14 cellular contexts compared by ENCODE assay signal in genomic region chr13:34469212-34469983, GRCh38.
DNase-seq lines count a peak whose midpoint lies in the region; ATAC-seq, FAIRE-seq and TF ChIP-seq lines count a peak whose summit lies in the region.
"Had no signal": no experiment of that assay in that cellular context is flagged by ENCODE, and none has a peak within 500 bp of the region (broad histone marks: within the 10 kb centered on the region; RNA-seq: fewer than 3 reads in every experiment).

No MANE protein-coding gene starts in this region.

- H4K20me1 ChIP-seq in astrocyte (ENCODE audit: insufficient read depth, low read length), result no peaks in the 10 kb centered on the region

- H3K4me1 Mint-ChIP-seq in astrocyte (ENCODE audit: low read depth, unreplicated experiment), result peaks cover 2% of the 10 kb centered on the region

- H2AFZ ChIP-seq in astrocyte (ENCODE audit: low read depth, low read length), result no peak overlapping the region

- no peaks in the 10 kb centered on the region for H3K27me3 ChIP-seq in astrocyte (ENCODE audit: insufficient read depth, low read length)
- H3K27me3 ChIP-seq: brain microvascular endothelial cell had no signal

- no peaks in the 10 kb centered on the region for H3K36me3 Mint-ChIP-seq in astrocyte (ENCODE audit: low read depth, unreplicated experiment)
- H3K36me3 Mint-ChIP-seq: CD8-positive, alpha-beta T cell had no signal

- no peak overlapping the region for H3K27ac Mint-ChIP-seq in astrocyte (ENCODE audit: unreplicated experiment)
- H3K27ac Mint-ChIP-seq: CD8-positive, alpha-beta T cell had no signal

- H3K4me3 Mint-ChIP-seq in astrocyte (ENCODE audit: unreplicated experiment), result no peak overlapping the region
- H3K4me3 Mint-ChIP-seq: CD8-positive, alpha-beta T cell had no signal

- no peak for FAIRE-seq in astrocyte (lab: Jason Lieb, UNC)

- H3K27ac ChIP-seq in astrocyte (ENCODE audit: low read depth, low read length), result no peak overlapping the region
- H3K27ac ChIP-seq: brain microvascular endothelial cell, SK-N-MC had no signal

- H3K4me2 ChIP-seq in astrocyte (ENCODE audit: low read length), result no peak overlapping the region

- no peaks in the 10 kb centered on the region for H3K9me3 ChIP-seq in astrocyte (ENCODE audit: insufficient read depth, low read depth, low read length)

- no peak overlapping the region for H3K4me3 ChIP-seq in astrocyte (ENCODE audit: insufficient read depth, low read depth, low read length)
- H3K4me3 ChIP-seq: SK-N-MC had no signal

- ATAC-seq in HG03095 (IDR thresholded peaks at IDR 0.05; ENCODE audit: unreplicated experiment) (no peak), HG03469 (IDR thresholded peaks at IDR 0.05; ENCODE audit: unreplicated experiment) (no peak)
- ATAC-seq: CD8-positive, alpha-beta T cell; right cardiac atrium had no signal

- H3K36me3 ChIP-seq in astrocyte (ENCODE audit: insufficient read depth, low read length), result no peaks in the 10 kb centered on the region
- H3K36me3 ChIP-seq: brain microvascular endothelial cell had no signal

- peak; percentile 80 for DNase-seq in DMS153 (lab: John Stamatoyannopoulos, UW)
- DNase-seq in NCI-H146 treated with DMSO at 0.1 percent for 48 hours (lab: John Stamatoyannopoulos, UW; ENCODE audit: unreplicated experiment), result peak; percentile 97
- DNase-seq in astrocyte (ENCODE audit: low read depth), result peak; percentile 87
- DNase-seq in kidney tubule cell (ENCODE audit: low spot score), result peak; percentile 29
- no peak for DNase-seq in GM10266 (ENCODE audit: extremely low spot score)
- DNase-seq in activated T-cell treated with anti-CD3 and anti-CD28 coated beads for 4 hours, result no peak
- DNase-seq: activated CD4-positive, CD25-positive, alpha-beta regulatory T cell treated with anti-CD3 and anti-CD28 coated beads, Interleukin-2, amount 50 U/mL, for 72 hours; brain microvascular endothelial cell; CD8-positive, alpha-beta T cell; NCI-H187 treated with DMSO at 0.1 percent for 48 hours; right cardiac atrium had no signal

- H3K9ac ChIP-seq in astrocyte (ENCODE audit: low read length), result no peak overlapping the region

- H3K27me3 Mint-ChIP-seq in astrocyte (ENCODE audit: low read depth, unreplicated experiment), result peaks cover 3% of the 10 kb centered on the region

- no peaks in the 10 kb centered on the region for H3K79me2 ChIP-seq in astrocyte (ENCODE audit: insufficient read depth, low read length)

- H3K4me1 ChIP-seq in astrocyte (ENCODE audit: insufficient read depth, low read length), result no peaks in the 10 kb centered on the region

- peaks cover 5% of the 10 kb centered on the region for H3K9me3 Mint-ChIP-seq in astrocyte (ENCODE audit: unreplicated experiment)
- H3K9me3 Mint-ChIP-seq: CD8-positive, alpha-beta T cell had no signal

- TF ChIP-seq CTCF in astrocyte (IDR thresholded peaks at IDR 0.05; ENCODE audit: insufficient read depth, low read depth, low read length) (no peak), GM10266 (IDR thresholded peaks at IDR 0.05; ENCODE audit: control insufficient read depth, insufficient read depth, low read depth, missing control alignments) (no peak)

Comparison
In these comparisons a context has a peak if more than half of its experiments do, and no peak if none do; other contexts are left out.
1. DNase-seq: peak in DMS153 (single experiment), NCI-H146 treated with DMSO at 0.1 percent for 48 hours (single experiment), astrocyte (single experiment) and kidney tubule cell (single experiment); none in GM10266 (single experiment) and activated T-cell treated with anti-CD3 and anti-CD28 coated beads for 4 hours (single experiment).